8 cellular contexts compared by ENCODE assay signal in the genomic region with DNA sequence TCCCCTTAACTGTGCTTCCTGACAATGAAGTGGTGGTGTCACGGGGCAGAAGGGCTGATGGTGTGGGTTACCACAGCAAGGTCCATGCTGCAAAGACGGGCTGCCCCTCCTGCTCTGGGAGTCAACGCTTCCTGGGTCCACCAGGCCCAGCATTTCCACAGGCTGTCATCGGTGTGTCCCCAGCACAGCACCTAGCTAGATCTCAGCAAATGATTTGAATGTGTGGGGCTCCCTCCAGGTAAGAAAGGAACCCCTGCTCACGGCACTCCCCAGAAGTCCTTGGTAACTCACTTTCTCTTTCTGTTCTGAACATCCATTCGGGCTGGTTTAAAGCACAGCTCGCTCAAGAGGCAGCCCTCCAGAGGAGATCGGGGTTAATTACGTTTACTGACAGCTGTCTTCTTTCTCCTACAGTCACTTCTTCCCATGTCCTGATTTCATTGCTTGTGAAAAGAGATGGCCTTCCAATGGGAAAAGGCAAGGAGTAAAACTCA. TPM values are rescaled to one million over a fixed set of nuclear protein-coding genes. Genes with fewer than 3 reads are reported as not detected.
DNase-seq lines count a peak whose midpoint lies in the region; ATAC-seq and TF ChIP-seq lines count a peak whose summit lies in the region.

No MANE protein-coding gene starts in this region.

- H3K27me3 Mint-ChIP-seq in stimulated activated naive B cell treated with anti-CD40 and anti-IgM and Interleukin-4, amounts not matched to agents 10 μg/mL and 1 μg/mL and 100 μg/mL, for 72 hours = peaks cover 0 to 3% of the 10 kb centered on the region in 2 donors

- peak overlapping the region; percentile 58 to 77; a peak in 3 of 4 replicates for H4K8ac ChIP-seq in IMR-90 (ENCODE audit: low read depth in 2 of 2, low read length in 2 of 2)

- H3K79me2 ChIP-seq in mammary epithelial cell (ENCODE audit: insufficient read depth, low read length) = peaks cover 39% of the 10 kb centered on the region

- H3K4me1 Mint-ChIP-seq in stimulated activated naive B cell treated with anti-CD40 and anti-IgM and Interleukin-4, amounts not matched to agents 10 μg/mL and 1 μg/mL and 100 μg/mL, for 72 hours = peaks cover 19 to 30% of the 10 kb centered on the region in 2 donors

- H3K9me3 ChIP-seq in IMR-90 (ENCODE audit: control insufficient read depth, insufficient read depth, low read length) = no peaks in the 10 kb centered on the region
- H3K9me3 ChIP-seq in mammary epithelial cell (replicated peaks; ENCODE audit: insufficient read depth, low read length) = no peaks in the 10 kb centered on the region

- H3K9ac ChIP-seq in IMR-90 (ENCODE audit: low read depth, low read length) (peak overlapping the region; percentile 71), mammary epithelial cell (ENCODE audit: insufficient read depth, low read length) (peak overlapping the region; percentile 21)

- POLR2A ChIA-PET in IMR-90 (lab: Charles Lee; ENCODE audit: unreplicated experiment) = interaction anchor here (0.6 kb wide), 1 partner anchor 24 kb away, joined by 4 read pairs; no protein-coding TSS in a partner anchor

- peak overlapping the region; percentile 92 for H4K5ac ChIP-seq in IMR-90 (ENCODE audit: low read depth, low read length)

- peak overlapping the region; percentile 83 to 92 for H3K4me3 Mint-ChIP-seq in stimulated activated naive B cell treated with anti-CD40 and anti-IgM and Interleukin-4, amounts not matched to agents 10 μg/mL and 1 μg/mL and 100 μg/mL, for 72 hours

- peak overlapping the region; percentile 92 for H3K27ac Mint-ChIP-seq in stimulated activated naive B cell treated with anti-CD40 and anti-IgM and Interleukin-4, amounts not matched to agents 10 μg/mL and 1 μg/mL and 100 μg/mL, for 72 hours

- 60% methylated on average over 1 of the region's 9 CpGs; no CpG with 5 or more reads in 1 of the 2 experiments for WGBS in IMR-90 (ENCODE audit: extremely low coverage in 2 of 2, insufficient read length in 1 of 2), 2 experiments
- WGBS in mammary epithelial cell (ENCODE audit: low coverage, missing lambda C conversion rate) = 41% methylated on average over 9 of the region's 9 CpGs

- no peak overlapping the region for H2AK5ac ChIP-seq in IMR-90 (ENCODE audit: low read depth, low read length)

- peak overlapping the region; percentile 37; the same call in 1 of the 2 replicates for H3K23ac ChIP-seq in IMR-90 (ENCODE audit: low read depth, low read length)

- in situ Hi-C loops in IMR-90 (cut with MboI; ENCODE audit: low sequenced_read_pairs) (no loop called here), mammary epithelial cell (cut with MboI; ENCODE audit: low sequenced_read_pairs in 2 of 2) (no loop called here)

- H3K4me2 ChIP-seq in IMR-90 (ENCODE audit: low read depth, low read length) (peak overlapping the region; percentile 92), mammary epithelial cell (ENCODE audit: insufficient read depth, low read depth, low read length) (peak overlapping the region; percentile 84)

- H3K18ac ChIP-seq in IMR-90 (ENCODE audit: low read depth, low read length) = peak overlapping the region; percentile 69

- CTCF ChIA-PET in IMR-90 (lab: Yijun Ruan, JAX) = interaction anchor here (0.6 to 1.4 kb wide), 3 partner anchors 9 to 322 kb away, joined by 3 to 5 read pairs (median 3); no protein-coding TSS in a partner anchor
- CTCF ChIA-PET in mammary epithelial cell (lab: Charles Lee; ENCODE audit: low non-redundant PET) = interaction anchor here (0.7 kb wide), 1 partner anchor 27 kb away, joined by 3 read pairs; no protein-coding TSS in a partner anchor

- peak overlapping the region; percentile 62 for H3K14ac ChIP-seq in IMR-90 (replicated peaks; ENCODE audit: low read depth, low read length)

- H3K79me1 ChIP-seq in IMR-90 (ENCODE audit: low read depth in 1 of 2, low read length in 2 of 2) = no peaks in the 10 kb centered on the region

- ATAC-seq in GM19463 (IDR thresholded peaks at IDR 0.05; ENCODE audit: unreplicated experiment) (peak; percentile 76), IMR-90 (ENCODE audit: low read depth) (peak; percentile 78)
- ATAC-seq in stimulated activated naive B cell treated with anti-CD40 and anti-IgM and Interleukin-4, amounts not matched to agents 10 μg/mL and 1 μg/mL and 100 μg/mL, for 72 hours (replicated peaks) = peak; percentile 97

- H3K36me3 Mint-ChIP-seq in stimulated activated naive B cell treated with anti-CD40 and anti-IgM and Interleukin-4, amounts not matched to agents 10 μg/mL and 1 μg/mL and 100 μg/mL, for 72 hours = no peaks in the 10 kb centered on the region

- peak overlapping the region; percentile 8 for H2AK9ac ChIP-seq in IMR-90 (replicated peaks; ENCODE audit: low read depth, low read length, poor library complexity)

- TF ChIP-seq POLR2A in IMR-90 (IDR thresholded peaks at IDR 0.05; ENCODE audit: low read depth, low read length) = no peak

- H3K4me1 ChIP-seq in IMR-90 (ENCODE audit: control insufficient read depth, insufficient read depth, low read length) (peaks cover 10% of the 10 kb centered on the region), mammary epithelial cell (ENCODE audit: insufficient read depth, low read length) (peaks cover 33% of the 10 kb centered on the region)

- H4K20me1 ChIP-seq in IMR-90 (ENCODE audit: insufficient read depth, low read length) (no peaks in the 10 kb centered on the region), mammary epithelial cell (ENCODE audit: insufficient read depth, low read length) (no peaks in the 10 kb centered on the region)

- peak overlapping the region; percentile 89 for H2AFZ ChIP-seq in IMR-90 (replicated peaks; ENCODE audit: low read length, poor library complexity)
- H2AFZ ChIP-seq in mammary epithelial cell (ENCODE audit: low read depth, low read length) = peak overlapping the region; percentile 75

- H3K27me3 ChIP-seq in IMR-90 (ENCODE audit: control insufficient read depth, insufficient read depth, low read length) (no peaks in the 10 kb centered on the region), mammary epithelial cell (ENCODE audit: insufficient read depth, low read length) (no peaks in the 10 kb centered on the region)

- DNase-seq in DMS153 (lab: John Stamatoyannopoulos, UW) (peak; percentile 75), IMR-90 (peak; percentile 54), T-helper 22 cell (ENCODE audit: low read depth) (peak; percentile 11), mammary epithelial cell (peak; percentile 55), mesenteric fat pad (ENCODE audit: low spot score) (peak; percentile 71), AG08395 (ENCODE audit: low spot score) (no peak)
- peak; percentile 55 for DNase-seq in stimulated activated naive B cell treated with anti-CD40 and anti-IgM and Interleukin-4, amounts not matched to agents 10 μg/mL and 1 μg/mL and 100 μg/mL, for 72 hours

- H3K27ac ChIP-seq in IMR-90 (ENCODE audit: insufficient read depth, low read length) (peak overlapping the region; percentile 56), mammary epithelial cell (ENCODE audit: insufficient read depth, low read depth, low read length) (peak overlapping the region; percentile 64)

- H3K9me3 Mint-ChIP-seq in stimulated activated naive B cell treated with anti-CD40 and anti-IgM and Interleukin-4, amounts not matched to agents 10 μg/mL and 1 μg/mL and 100 μg/mL, for 72 hours = no peaks in the 10 kb centered on the region

- peak overlapping the region; percentile 77 for H2BK120ac ChIP-seq in IMR-90 (ENCODE audit: low read depth, low read length)

- peak overlapping the region; percentile 63 for H3K4ac ChIP-seq in IMR-90 (ENCODE audit: low read depth, low read length)

- peak overlapping the region; percentile 47 for H3K4me3 ChIP-seq in IMR-90 (ENCODE audit: insufficient read depth, low read depth, low read length)
- peak overlapping the region; percentile 0 to 30 (median 17) for H3K4me3 ChIP-seq in mammary epithelial cell (replicated peaks in 1 of 3; ENCODE audit: insufficient read depth in 1 of 3, low read depth in 2 of 3, low read length in 3 of 3)

- H3K56ac ChIP-seq in IMR-90 (ENCODE audit: extremely low read depth, insufficient read depth, low read length) = peak overlapping the region; percentile 36; the same call in 1 of the 2 replicates

- H3K9me1 ChIP-seq in IMR-90 (ENCODE audit: insufficient read depth, low read length) = peaks cover 17% of the 10 kb centered on the region; the same call in 1 of the 2 replicates

- BruUV-seq in IMR-90 (replicated peaks; lab: Mats Ljungman, UMichigan) (no TSS peak), mammary epithelial cell (replicated peaks; lab: Mats Ljungman, UMichigan) (no TSS peak)

- H2BK20ac ChIP-seq in IMR-90 (ENCODE audit: low read depth, low read length) = peak overlapping the region; percentile 64

- intact Hi-C loops in IMR-90 (cut with micrococcal nuclease) = no loop called here
- intact Hi-C loops in mammary epithelial cell (cut with micrococcal nuclease) = loop anchor here (1.0 to 10.0 kb wide), 3 partner anchors 63 to 317 kb away; no protein-coding TSS in a partner anchor

- peak; percentile 29; the same call in 1 of the 2 replicates for TF ChIP-seq RAD21 in IMR-90 (IDR thresholded peaks at IDR 0.05; ENCODE audit: low read length)

- H4K91ac ChIP-seq in IMR-90 (ENCODE audit: insufficient read depth, low read depth, low read length) = peak overlapping the region; percentile 64

- H3K36me3 ChIP-seq in IMR-90 (ENCODE audit: control insufficient read depth, insufficient read depth, low read length) (no peaks in the 10 kb centered on the region), mammary epithelial cell (ENCODE audit: insufficient read depth, low read length) (no peaks in the 10 kb centered on the region)

- peak overlapping the region; percentile 23 for H2BK5ac ChIP-seq in IMR-90 (ENCODE audit: low read depth, low read length, poor library complexity, severe bottlenecking)

- dilution Hi-C loops in IMR-90 (cut with HindIII; ENCODE audit: low sequenced_read_pairs, unreplicated experiment) = no loop called here
- dilution Hi-C loops in mammary epithelial cell (cut with HindIII; ENCODE audit: low sequenced_read_pairs) = no loop called here

- TF ChIP-seq CTCF in IMR-90 (conservative IDR thresholded peaks at IDR 0.05; ENCODE audit: low read depth, low read length) = peak; percentile 16; the same call in 1 of the 2 replicates
- TF ChIP-seq CTCF in mammary epithelial cell (conservative IDR thresholded peaks at IDR 0.05 in 1 of 2, IDR thresholded peaks at IDR 0.05 in 1 of 2; ENCODE audit: extremely low read depth in 1 of 2, insufficient read depth in 1 of 2, low read depth in 1 of 2, low read length in 2 of 2) = peak in 1 of 2 donors; percentile 18

- H2BK15ac ChIP-seq in IMR-90 (ENCODE audit: low read depth, low read length) = peak overlapping the region; percentile 55; the same call in 1 of the 3 replicates

TF ChIP-seq in IMR-90, 13 proteins besides CTCF, POLR2A, EP300 and RAD21 (continues in another document):
- TF ChIP-seq RFX5 (IDR thresholded peaks at IDR 0.05; ENCODE audit: low read depth, low read length) = no peak

RNA-seq across cellular contexts. Expression of a gene that starts 27.3 kb away (rescaled TPM):
- 1.1 and 1.4 TPM in 2 replicates for total RNA-seq in IMR-90 (2012; rRNA removed)
- polyA plus RNA-seq in IMR-90 (2012; rRNA removed) = 3.6 and 4.0 TPM in 2 replicates
- 2.5 and 2.7 TPM in 2 replicates for polyA plus RNA-seq in IMR-90 (2012; cell fraction: cytosol; rRNA removed)
- polyA plus RNA-seq in IMR-90 (2012; cell fraction: nucleus; rRNA removed; ENCODE audit: low replicate concordance) = 2.1 and 3.1 TPM in 2 replicates
- total RNA-seq in mammary epithelial cell = 1 to 10 TPM; 4.5 to 7.9 TPM
- 6.6 TPM for polyA plus RNA-seq in mammary epithelial cell
- 9.8 TPM for polyA minus RNA-seq in mammary epithelial cell
- total RNA-seq in mesenteric fat pad = 19.9 TPM
